17 cellular contexts compared by ENCODE assay signal in the genomic region with DNA sequence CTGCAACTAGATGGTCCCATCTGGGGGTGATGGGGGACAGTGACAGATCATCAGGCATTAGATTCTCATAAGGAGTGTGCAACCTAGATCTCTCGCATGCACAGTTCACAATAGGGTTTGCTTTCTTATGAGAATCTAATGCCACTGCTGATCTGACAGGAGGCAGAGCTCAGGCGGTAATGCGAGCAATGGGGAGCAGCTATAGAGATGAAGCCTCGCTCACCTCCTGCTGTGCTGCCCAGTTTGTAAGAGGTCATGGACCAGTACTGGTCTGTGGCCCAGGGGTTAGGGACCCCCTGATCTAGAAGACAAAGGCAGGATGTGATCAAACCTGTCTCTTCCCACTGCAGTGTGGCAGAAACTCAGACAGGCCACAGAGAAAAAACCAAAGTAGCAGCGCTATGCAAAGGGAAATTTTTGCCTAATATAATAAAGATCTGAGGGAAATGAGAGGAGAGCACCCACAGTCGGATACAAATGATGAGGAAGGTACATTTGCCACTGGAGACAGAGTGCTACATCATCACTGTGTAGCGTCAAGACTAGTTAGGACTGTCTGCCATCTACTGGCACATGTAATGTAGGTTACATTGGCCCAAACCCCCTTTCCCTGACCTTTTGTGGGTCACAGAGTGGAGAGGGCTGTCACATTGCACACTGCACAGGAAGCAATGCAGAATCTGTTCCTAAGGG. TPM values are rescaled to one million over a fixed set of nuclear protein-coding genes. Genes with fewer than 3 reads are reported as not detected.
DNase-seq lines count a peak whose midpoint lies in the region; ATAC-seq and TF ChIP-seq lines count a peak whose summit lies in the region.
"Had no signal": no experiment of that assay in that cellular context is flagged by ENCODE, and none has a peak within 500 bp of the region (broad histone marks: within the 10 kb centered on the region; RNA-seq: fewer than 3 reads in every experiment).

No MANE protein-coding gene starts in this region.

- CTCF ChIA-PET in CD8-positive, alpha-beta T cell (lab: Charles Lee), result no interaction called here
- CTCF ChIA-PET in activated B cell treated with CpG ODN at 0.5 μM for 24 hours (lab: Charles Lee), result interaction anchor here (1.7 to 5.2 kb wide), 2 partner anchors 26 to 27 kb away, joined by 7 to 57 read pairs; no protein-coding TSS in a partner anchor

- no peaks in the 10 kb centered on the region for H3K27me3 ChIP-seq in CD8-positive, alpha-beta T cell (ENCODE audit: insufficient read depth, low read length)
- H3K27me3 ChIP-seq: gastrocnemius medialis had no signal

- H3K27ac Mint-ChIP-seq in CD8-positive, alpha-beta T cell, result peak overlapping the region; percentile 39
- H3K27ac Mint-ChIP-seq in activated B cell treated with CpG ODN at 0.5 μM for 24 hours, result peak overlapping the region; percentile 76
- H3K27ac Mint-ChIP-seq: CD4-positive, alpha-beta memory T cell; nephron progenitor cell had no signal

- no peaks in the 10 kb centered on the region for H3K36me3 ChIP-seq in CD8-positive, alpha-beta T cell (ENCODE audit: insufficient read depth, low read length)
- H3K36me3 ChIP-seq: gastrocnemius medialis had no signal

- POLR2A ChIA-PET in CD8-positive, alpha-beta T cell (lab: Charles Lee), result interaction anchor here (1.2 kb wide), 1 partner anchor 8 kb away, joined by 3 read pairs; no protein-coding TSS in a partner anchor
- POLR2A ChIA-PET in activated B cell treated with CpG ODN at 0.5 μM for 24 hours (lab: Charles Lee), result no interaction called here

- no peak overlapping the region for H3K4me3 Mint-ChIP-seq in CD8-positive, alpha-beta T cell
- peak overlapping the region; percentile 28 for H3K4me3 Mint-ChIP-seq in activated B cell treated with CpG ODN at 0.5 μM for 24 hours
- H3K4me3 Mint-ChIP-seq: nephron progenitor cell had no signal

- H3K36me3 Mint-ChIP-seq in CD8-positive, alpha-beta T cell, result no peaks in the 10 kb centered on the region
- peaks cover 17% of the 10 kb centered on the region for H3K36me3 Mint-ChIP-seq in activated B cell treated with CpG ODN at 0.5 μM for 24 hours (ENCODE audit: low read depth)

- ATAC-seq in CD8-positive, alpha-beta T cell, result no peak
- peak; percentile 26 for ATAC-seq in HG03442 (IDR thresholded peaks at IDR 0.05; ENCODE audit: unreplicated experiment)
- ATAC-seq in activated B cell treated with CpG ODN at 0.5 μM for 24 hours (ENCODE audit: low read depth), result no peak
- ATAC-seq in activated CD4-positive, CD25-positive, alpha-beta regulatory T cell treated with anti-CD3 and anti-CD28 coated beads, Interleukin-2, amount 50 U/mL, for 24 hours, result no peak
- ATAC-seq: gastrocnemius medialis had no signal

- no peak overlapping the region for H3K27ac ChIP-seq in CD8-positive, alpha-beta T cell (ENCODE audit: low read depth, low read length)
- H3K27ac ChIP-seq: gastrocnemius medialis had no signal

- no peak for TF ChIP-seq CTCF in CD8-positive, alpha-beta T cell (IDR thresholded peaks at IDR 0.05)
- TF ChIP-seq CTCF in GM13977 (IDR thresholded peaks at IDR 0.05; ENCODE audit: extremely low read depth, insufficient read depth, missing control alignments) (peak; percentile 37), activated B cell treated with CpG ODN at 0.5 μM for 24 hours (IDR thresholded peaks at IDR 0.05) (no peak)

- no peaks in the 10 kb centered on the region for H3K27me3 Mint-ChIP-seq in CD8-positive, alpha-beta T cell (ENCODE audit: low read depth)
- H3K27me3 Mint-ChIP-seq in activated B cell treated with CpG ODN at 0.5 μM for 24 hours, result no peaks in the 10 kb centered on the region

- in situ Hi-C loops in GM13977 (cut with MboI; ENCODE audit: low pct_unique_long_range_greater_than_20kb, low sequenced_read_pairs, unreplicated experiment), result no loop called here

- H3K9me3 Mint-ChIP-seq in CD8-positive, alpha-beta T cell, result no peaks in the 10 kb centered on the region
- peaks cover 6% of the 10 kb centered on the region for H3K9me3 Mint-ChIP-seq in activated B cell treated with CpG ODN at 0.5 μM for 24 hours

- DNase-seq in CD8-positive, alpha-beta T cell, result no peak
- DNase-seq in GM13977 (ENCODE audit: low spot score) (no peak), activated B cell treated with CpG ODN at 0.5 μM for 24 hours (no peak), 8988T (no peak), amniotic stem cell (lab: John Stamatoyannopoulos, UW) (no peak), DMS153 treated with DMSO at 0.1 percent for 48 hours (lab: John Stamatoyannopoulos, UW; ENCODE audit: unreplicated experiment) (no peak)
- DNase-seq: activated CD4-positive, alpha-beta T cell treated with anti-CD3 and anti-CD28 coated beads, Interleukin-2, amount 50 U/mL, for 4 hours; CD4-positive, alpha-beta memory T cell; gastrocnemius medialis; NCI-H446 treated with DMSO at 0.1 percent for 48 hours; nephron progenitor cell; stimulated activated CD4-positive, alpha-beta T cell treated with anti-CD3 and anti-CD28 coated beads, Interleukin-12 subunit alpha, Interleukin-12 subunit beta, amount 100 ng/mL, for 4 hours; stimulated activated CD8-positive, alpha-beta memory T cell treated with anti-CD3 and anti-CD28 coated beads, Interleukin-4, amount 100 ng/mL, for 48 hours had no signal

- H3K4me1 Mint-ChIP-seq in CD8-positive, alpha-beta T cell (ENCODE audit: low read depth), result peaks cover 52% of the 10 kb centered on the region
- peaks cover 71% of the 10 kb centered on the region for H3K4me1 Mint-ChIP-seq in activated B cell treated with CpG ODN at 0.5 μM for 24 hours

- H3K4me3 ChIP-seq in CD8-positive, alpha-beta T cell (ENCODE audit: low read depth, low read length), result no peak overlapping the region
- H3K4me3 ChIP-seq: gastrocnemius medialis had no signal

- H3K9me3 ChIP-seq in CD8-positive, alpha-beta T cell (ENCODE audit: low read length), result no peaks in the 10 kb centered on the region
- H3K9me3 ChIP-seq: gastrocnemius medialis had no signal

- intact Hi-C loops in CD8-positive, alpha-beta T cell (cut with DNase I, micrococcal nuclease), result loop anchor here in 1 of 2 experiments (5.0 kb wide), 2 partner anchors 33 to 73 kb away; no protein-coding TSS in a partner anchor
- intact Hi-C loops in activated B cell treated with CpG ODN at 0.5 μM for 24 hours (cut with micrococcal nuclease), result loop anchor here (1.0 to 5.0 kb wide), 4 partner anchors 27 to 527 kb away; no protein-coding TSS in a partner anchor

- peaks cover 43% of the 10 kb centered on the region for H3K4me1 ChIP-seq in CD8-positive, alpha-beta T cell (ENCODE audit: insufficient read depth, low read length)
- H3K4me1 ChIP-seq: gastrocnemius medialis had no signal

RNA-seq across cellular contexts. Expression of gene LY86, which starts 4.1 kb away (rescaled TPM):
- under 1 TPM in 1 of 2 experiments, not detected in 1; 0.62 TPM for total RNA-seq in CD8-positive, alpha-beta T cell
- total RNA-seq in activated B cell treated with CpG ODN at 0.5 μM for 24 hours, result 57.6 and 58.1 TPM in 2 replicates
- total RNA-seq: dermis microvascular lymphatic vessel endothelial cell, kidney epithelial cell had no signal

Comparison
In these comparisons a context has a peak if more than half of its experiments do, and no peak if none do; other contexts are left out.
1. RNA of gene LY86, which starts 4.1 kb away (total RNA-seq): 57.6 to 58.1 TPM in activated B cell treated with CpG ODN at 0.5 μM for 24 hours; 0.62 TPM in CD8-positive, alpha-beta T cell; every median in the first group is over 10 times any median in the second.